In the genomic region with DNA sequence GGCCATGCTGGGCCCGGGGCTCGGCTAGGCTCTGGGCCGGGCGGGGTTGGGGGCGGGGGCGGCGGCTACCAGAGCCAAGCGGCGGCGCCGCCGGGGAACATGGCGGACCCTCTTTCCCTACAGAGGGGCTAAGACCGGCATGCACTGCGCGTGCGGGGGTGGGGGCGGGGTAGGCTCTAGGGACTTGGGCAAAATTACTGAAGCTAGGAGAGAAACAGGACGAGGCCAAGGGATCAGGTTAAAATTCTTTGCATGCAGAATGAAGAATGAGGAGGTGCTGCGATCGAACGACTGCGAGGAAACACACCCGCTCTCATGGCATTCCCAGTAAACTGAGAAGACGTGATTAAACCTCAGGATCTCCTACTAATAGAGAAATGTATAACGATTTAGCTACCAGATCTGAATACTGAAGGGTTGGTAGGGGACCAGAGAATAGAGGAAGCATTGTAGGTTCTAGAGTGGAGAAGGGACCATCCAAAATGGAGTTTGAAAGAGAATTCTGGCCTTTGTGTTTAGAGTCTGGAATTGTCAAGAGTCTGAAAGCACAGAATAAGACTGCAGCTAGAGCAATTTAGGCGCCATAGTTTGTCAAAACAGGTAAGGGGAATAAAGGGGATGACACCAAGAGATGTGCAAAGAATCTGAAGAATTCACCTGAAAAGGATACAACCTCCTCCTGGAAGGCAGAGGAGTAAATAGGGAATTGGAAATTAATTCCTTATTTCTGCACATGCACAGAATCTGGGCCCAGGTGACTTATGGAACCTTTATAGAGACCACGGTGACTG, we compare ENCODE assay signal across 1 cellular context.
A peak's percentile ranks its signal among the peaks of the same experiment; 100 is the strongest.
TF ChIP-seq lines count a peak whose summit lies in the region.

Gene PPP3CB (minus strand): TSS at position 141 of the 791 bp plus-strand sequence. CDS start 135 bp downstream, at position 6.

TF ChIP-seq in H1, 55 proteins besides CTCF, POLR2A, EP300 and RAD21:
- TF ChIP-seq RXRA (IDR thresholded peaks at IDR 0.05; ENCODE audit: insufficient read depth, low read depth, low read length) (no peak), TAF1 (IDR thresholded peaks at IDR 0.05; ENCODE audit: low read depth, low read length) (peak; percentile 73), BRCA1 (IDR thresholded peaks at IDR 0.05; ENCODE audit: low read depth, low read length) (no peak), KDM5A (IDR thresholded peaks at IDR 0.05; ENCODE audit: low read length) (no peak), TAF7 (optimal IDR thresholded peaks at IDR 0.05; ENCODE audit: borderline replicate concordance, low read depth, low read length) (peak; percentile 14), KDM4A (IDR thresholded peaks at IDR 0.05; ENCODE audit: low read depth, low read length, severe bottlenecking) (no peak), TCF12 (IDR thresholded peaks at IDR 0.05; ENCODE audit: low read depth, low read length) (no peak), SP2 (IDR thresholded peaks at IDR 0.05; ENCODE audit: low read length) (no peak), RNF2 (IDR thresholded peaks at IDR 0.05; ENCODE audit: borderline replicate concordance, low read depth, low read length, missing control alignments, poor library complexity, severe bottlenecking) (no peak), NRF1 (IDR thresholded peaks at IDR 0.05; ENCODE audit: low read depth, low read length) (no peak), TBP (IDR thresholded peaks at IDR 0.05; ENCODE audit: low read depth, low read length) (no peak; the same call in 1 of the 2 replicates), PHF8 (conservative IDR thresholded peaks at IDR 0.05; ENCODE audit: low read depth, low read length) (0 out of 2 replicates have a peak, but pooled peaks have one; percentile 4), KDM1A (IDR thresholded peaks at IDR 0.05; ENCODE audit: borderline replicate concordance, low read length) (no peak), POLR2AphosphoS5 (IDR thresholded peaks at IDR 0.05; ENCODE audit: low read depth, low read length) (peak; percentile 59), CREB1 (IDR thresholded peaks at IDR 0.05) (no peak), USF2 (IDR thresholded peaks at IDR 0.05; ENCODE audit: low read length) (no peak), JUN (IDR thresholded peaks at IDR 0.05; ENCODE audit: low read depth, low read length) (no peak), CTBP2 (IDR thresholded peaks at IDR 0.05; ENCODE audit: borderline replicate concordance, insufficient read depth, insufficient read length, low read length) (no peak), SP1 (IDR thresholded peaks at IDR 0.05; ENCODE audit: low read depth, low read length) (peak; percentile 84), TEAD4 (IDR thresholded peaks at IDR 0.05; ENCODE audit: low read depth, low read length) (peak; percentile 67; the same call in 1 of the 2 replicates), POU5F1 (IDR thresholded peaks at IDR 0.05; ENCODE audit: low read depth, low read length) (no peak), FOSL1 (IDR thresholded peaks at IDR 0.05; ENCODE audit: insufficient read depth, low read depth, low read length) (no peak), EZH2 (IDR thresholded peaks at IDR 0.05; ENCODE audit: low read depth, low read length, severe bottlenecking) (no peak), ZNF274 (IDR thresholded peaks at IDR 0.05; ENCODE audit: borderline replicate concordance, extremely low read depth, low read length) (no peak), CHD1 (IDR thresholded peaks at IDR 0.05; ENCODE audit: low read depth, low read length) (no peak), EGR1 (IDR thresholded peaks at IDR 0.05; ENCODE audit: borderline replicate concordance, low read depth, low read length) (peak; percentile 99), CEBPB (IDR thresholded peaks at IDR 0.05; ENCODE audit: low read depth, low read length) (no peak), YY1 (IDR thresholded peaks at IDR 0.05; ENCODE audit: low read depth, low read length) (peak; percentile 92), SUZ12 (IDR thresholded peaks at IDR 0.05; ENCODE audit: low read length) (no peak), SIX5 (IDR thresholded peaks at IDR 0.05; ENCODE audit: low read depth, low read length) (no peak), SP4 (IDR thresholded peaks at IDR 0.05; ENCODE audit: low read length) (0 out of 2 replicates have a peak, but pooled peaks have one; percentile 73), ATF3 (IDR thresholded peaks at IDR 0.05; ENCODE audit: insufficient read depth, low read depth, low read length) (no peak), GABPA (IDR thresholded peaks at IDR 0.05; ENCODE audit: borderline replicate concordance, insufficient read depth, low read length) (no peak), CBX8 (IDR thresholded peaks at IDR 0.05; ENCODE audit: borderline replicate concordance, low read depth, low read length) (no peak), SAP30 (IDR thresholded peaks at IDR 0.05; ENCODE audit: insufficient read depth, insufficient replicate concordance, low read length) (no peak), BACH1 (IDR thresholded peaks at IDR 0.05; ENCODE audit: low read length) (no peak), JUND (IDR thresholded peaks at IDR 0.05; ENCODE audit: low read length) (no peak), CHD2 (IDR thresholded peaks at IDR 0.05; ENCODE audit: low read length) (peak; percentile 63), GTF2F1 (IDR thresholded peaks at IDR 0.05; ENCODE audit: borderline replicate concordance, low read depth, low read length) (no peak), CBX5 (IDR thresholded peaks at IDR 0.05; ENCODE audit: low read depth, low read length) (no peak), RFX5 (IDR thresholded peaks at IDR 0.05; ENCODE audit: borderline replicate concordance, low read depth, low read length) (no peak), HDAC6 (IDR thresholded peaks at IDR 0.05; ENCODE audit: low read depth, low read length) (no peak), SIN3A (conservative IDR thresholded peaks at IDR 0.05 in 1 of 2, IDR thresholded peaks at IDR 0.05 in 1 of 2; ENCODE audit: low read depth in 1 of 2, low read length in 2 of 2) (peak in 1 of 2 experiments; percentile 73; a peak in 1 of 4 replicates), NANOG (IDR thresholded peaks at IDR 0.05; ENCODE audit: insufficient read depth, low read depth, low read length, poor library complexity, severe bottlenecking) (no peak), HDAC2 (IDR thresholded peaks at IDR 0.05; ENCODE audit: borderline replicate concordance in 1 of 2, low read depth in 2 of 2, low read length in 2 of 2) (no peak), RBBP5 (IDR thresholded peaks at IDR 0.05; ENCODE audit: borderline replicate concordance, low read depth, low read length) (peak; percentile 63; the same call in 1 of the 2 replicates), SIRT6 (IDR thresholded peaks at IDR 0.05; ENCODE audit: low read length) (no peak), ASH2L (IDR thresholded peaks at IDR 0.05; ENCODE audit: low read length) (peak; percentile 53), MAFK (IDR thresholded peaks at IDR 0.05; ENCODE audit: low read depth, low read length) (no peak), BCL11A (IDR thresholded peaks at IDR 0.05; ENCODE audit: low read depth in 2 of 2, low read length in 2 of 2) (no peak), SRF (IDR thresholded peaks at IDR 0.05; ENCODE audit: low read depth, low read length) (no peak)
- TF ChIP-seq, protein P1, sequence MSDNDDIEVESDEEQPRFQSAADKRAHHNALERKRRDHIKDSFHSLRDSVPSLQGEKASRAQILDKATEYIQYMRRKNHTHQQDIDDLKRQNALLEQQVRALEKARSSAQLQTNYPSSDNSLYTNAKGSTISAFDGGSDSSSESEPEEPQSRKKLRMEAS (IDR thresholded peaks at IDR 0.05): peak; percentile 48
- TF ChIP-seq, protein P2, sequence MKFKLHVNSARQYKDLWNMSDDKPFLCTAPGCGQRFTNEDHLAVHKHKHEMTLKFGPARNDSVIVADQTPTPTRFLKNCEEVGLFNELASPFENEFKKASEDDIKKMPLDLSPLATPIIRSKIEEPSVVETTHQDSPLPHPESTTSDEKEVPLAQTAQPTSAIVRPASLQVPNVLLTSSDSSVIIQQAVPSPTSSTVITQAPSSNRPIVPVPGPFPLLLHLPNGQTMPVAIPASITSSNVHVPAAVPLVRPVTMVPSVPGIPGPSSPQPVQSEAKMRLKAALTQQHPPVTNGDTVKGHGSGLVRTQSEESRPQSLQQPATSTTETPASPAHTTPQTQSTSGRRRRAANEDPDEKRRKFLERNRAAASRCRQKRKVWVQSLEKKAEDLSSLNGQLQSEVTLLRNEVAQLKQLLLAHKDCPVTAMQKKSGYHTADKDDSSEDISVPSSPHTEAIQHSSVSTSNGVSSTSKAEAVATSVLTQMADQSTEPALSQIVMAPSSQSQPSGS (IDR thresholded peaks at IDR 0.05; ENCODE audit: low read length): no peak
- TF ChIP-seq, protein P3, sequence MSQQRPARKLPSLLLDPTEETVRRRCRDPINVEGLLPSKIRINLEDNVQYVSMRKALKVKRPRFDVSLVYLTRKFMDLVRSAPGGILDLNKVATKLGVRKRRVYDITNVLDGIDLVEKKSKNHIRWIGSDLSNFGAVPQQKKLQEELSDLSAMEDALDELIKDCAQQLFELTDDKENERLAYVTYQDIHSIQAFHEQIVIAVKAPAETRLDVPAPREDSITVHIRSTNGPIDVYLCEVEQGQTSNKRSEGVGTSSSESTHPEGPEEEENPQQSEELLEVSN (IDR thresholded peaks at IDR 0.05): no peak
- TF ChIP-seq, protein P4, sequence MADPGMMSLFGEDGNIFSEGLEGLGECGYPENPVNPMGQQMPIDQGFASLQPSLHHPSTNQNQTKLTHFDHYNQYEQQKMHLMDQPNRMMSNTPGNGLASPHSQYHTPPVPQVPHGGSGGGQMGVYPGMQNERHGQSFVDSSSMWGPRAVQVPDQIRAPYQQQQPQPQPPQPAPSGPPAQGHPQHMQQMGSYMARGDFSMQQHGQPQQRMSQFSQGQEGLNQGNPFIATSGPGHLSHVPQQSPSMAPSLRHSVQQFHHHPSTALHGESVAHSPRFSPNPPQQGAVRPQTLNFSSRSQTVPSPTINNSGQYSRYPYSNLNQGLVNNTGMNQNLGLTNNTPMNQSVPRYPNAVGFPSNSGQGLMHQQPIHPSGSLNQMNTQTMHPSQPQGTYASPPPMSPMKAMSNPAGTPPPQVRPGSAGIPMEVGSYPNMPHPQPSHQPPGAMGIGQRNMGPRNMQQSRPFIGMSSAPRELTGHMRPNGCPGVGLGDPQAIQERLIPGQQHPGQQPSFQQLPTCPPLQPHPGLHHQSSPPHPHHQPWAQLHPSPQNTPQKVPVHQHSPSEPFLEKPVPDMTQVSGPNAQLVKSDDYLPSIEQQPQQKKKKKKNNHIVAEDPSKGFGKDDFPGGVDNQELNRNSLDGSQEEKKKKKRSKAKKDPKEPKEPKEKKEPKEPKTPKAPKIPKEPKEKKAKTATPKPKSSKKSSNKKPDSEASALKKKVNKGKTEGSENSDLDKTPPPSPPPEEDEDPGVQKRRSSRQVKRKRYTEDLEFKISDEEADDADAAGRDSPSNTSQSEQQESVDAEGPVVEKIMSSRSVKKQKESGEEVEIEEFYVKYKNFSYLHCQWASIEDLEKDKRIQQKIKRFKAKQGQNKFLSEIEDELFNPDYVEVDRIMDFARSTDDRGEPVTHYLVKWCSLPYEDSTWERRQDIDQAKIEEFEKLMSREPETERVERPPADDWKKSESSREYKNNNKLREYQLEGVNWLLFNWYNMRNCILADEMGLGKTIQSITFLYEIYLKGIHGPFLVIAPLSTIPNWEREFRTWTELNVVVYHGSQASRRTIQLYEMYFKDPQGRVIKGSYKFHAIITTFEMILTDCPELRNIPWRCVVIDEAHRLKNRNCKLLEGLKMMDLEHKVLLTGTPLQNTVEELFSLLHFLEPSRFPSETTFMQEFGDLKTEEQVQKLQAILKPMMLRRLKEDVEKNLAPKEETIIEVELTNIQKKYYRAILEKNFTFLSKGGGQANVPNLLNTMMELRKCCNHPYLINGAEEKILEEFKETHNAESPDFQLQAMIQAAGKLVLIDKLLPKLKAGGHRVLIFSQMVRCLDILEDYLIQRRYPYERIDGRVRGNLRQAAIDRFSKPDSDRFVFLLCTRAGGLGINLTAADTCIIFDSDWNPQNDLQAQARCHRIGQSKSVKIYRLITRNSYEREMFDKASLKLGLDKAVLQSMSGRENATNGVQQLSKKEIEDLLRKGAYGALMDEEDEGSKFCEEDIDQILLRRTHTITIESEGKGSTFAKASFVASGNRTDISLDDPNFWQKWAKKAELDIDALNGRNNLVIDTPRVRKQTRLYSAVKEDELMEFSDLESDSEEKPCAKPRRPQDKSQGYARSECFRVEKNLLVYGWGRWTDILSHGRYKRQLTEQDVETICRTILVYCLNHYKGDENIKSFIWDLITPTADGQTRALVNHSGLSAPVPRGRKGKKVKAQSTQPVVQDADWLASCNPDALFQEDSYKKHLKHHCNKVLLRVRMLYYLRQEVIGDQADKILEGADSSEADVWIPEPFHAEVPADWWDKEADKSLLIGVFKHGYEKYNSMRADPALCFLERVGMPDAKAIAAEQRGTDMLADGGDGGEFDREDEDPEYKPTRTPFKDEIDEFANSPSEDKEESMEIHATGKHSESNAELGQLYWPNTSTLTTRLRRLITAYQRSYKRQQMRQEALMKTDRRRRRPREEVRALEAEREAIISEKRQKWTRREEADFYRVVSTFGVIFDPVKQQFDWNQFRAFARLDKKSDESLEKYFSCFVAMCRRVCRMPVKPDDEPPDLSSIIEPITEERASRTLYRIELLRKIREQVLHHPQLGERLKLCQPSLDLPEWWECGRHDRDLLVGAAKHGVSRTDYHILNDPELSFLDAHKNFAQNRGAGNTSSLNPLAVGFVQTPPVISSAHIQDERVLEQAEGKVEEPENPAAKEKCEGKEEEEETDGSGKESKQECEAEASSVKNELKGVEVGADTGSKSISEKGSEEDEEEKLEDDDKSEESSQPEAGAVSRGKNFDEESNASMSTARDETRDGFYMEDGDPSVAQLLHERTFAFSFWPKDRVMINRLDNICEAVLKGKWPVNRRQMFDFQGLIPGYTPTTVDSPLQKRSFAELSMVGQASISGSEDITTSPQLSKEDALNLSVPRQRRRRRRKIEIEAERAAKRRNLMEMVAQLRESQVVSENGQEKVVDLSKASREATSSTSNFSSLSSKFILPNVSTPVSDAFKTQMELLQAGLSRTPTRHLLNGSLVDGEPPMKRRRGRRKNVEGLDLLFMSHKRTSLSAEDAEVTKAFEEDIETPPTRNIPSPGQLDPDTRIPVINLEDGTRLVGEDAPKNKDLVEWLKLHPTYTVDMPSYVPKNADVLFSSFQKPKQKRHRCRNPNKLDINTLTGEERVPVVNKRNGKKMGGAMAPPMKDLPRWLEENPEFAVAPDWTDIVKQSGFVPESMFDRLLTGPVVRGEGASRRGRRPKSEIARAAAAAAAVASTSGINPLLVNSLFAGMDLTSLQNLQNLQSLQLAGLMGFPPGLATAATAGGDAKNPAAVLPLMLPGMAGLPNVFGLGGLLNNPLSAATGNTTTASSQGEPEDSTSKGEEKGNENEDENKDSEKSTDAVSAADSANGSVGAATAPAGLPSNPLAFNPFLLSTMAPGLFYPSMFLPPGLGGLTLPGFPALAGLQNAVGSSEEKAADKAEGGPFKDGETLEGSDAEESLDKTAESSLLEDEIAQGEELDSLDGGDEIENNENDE (IDR thresholded peaks at IDR 0.05; ENCODE audit: insufficient replicate concordance, low read length): no peak
